Comparison of ENCODE assay signal across 22 cellular contexts in genomic region chr2:75705921-75706320, GRCh38. TPM values are rescaled to one million over a fixed set of nuclear protein-coding genes. Genes with fewer than 3 reads are reported as not detected.
DNase-seq lines count a peak whose midpoint lies in the region; ATAC-seq and TF ChIP-seq lines count a peak whose summit lies in the region.
"Had no signal": no experiment of that assay in that cellular context is flagged by ENCODE, and none has a peak within 500 bp of the region (broad histone marks: within the 10 kb centered on the region; RNA-seq: fewer than 3 reads in every experiment).

No MANE protein-coding gene starts in this region.

- no peaks in the 10 kb centered on the region for H3K9me3 Mint-ChIP-seq in CD8-positive, alpha-beta memory T cell
- H3K9me3 Mint-ChIP-seq: CD14-positive monocyte had no signal

- no peaks in the 10 kb centered on the region for H3K27me3 ChIP-seq in cardiac muscle cell
- H3K27me3 ChIP-seq in heart right ventricle: no peaks in the 10 kb centered on the region
- H3K27me3 ChIP-seq in CD8-positive, alpha-beta memory T cell (ENCODE audit: insufficient read depth, low read length, poor library complexity, severe bottlenecking): no peaks in the 10 kb centered on the region
- H3K27me3 ChIP-seq: vagina had no signal

- no peak overlapping the region for H3K4me3 Mint-ChIP-seq in CD8-positive, alpha-beta memory T cell
- H3K4me3 Mint-ChIP-seq: activated naive CD8-positive, alpha-beta T cell; CD14-positive monocyte had no signal

- no peak overlapping the region for H3K27ac Mint-ChIP-seq in CD8-positive, alpha-beta memory T cell
- H3K27ac Mint-ChIP-seq: activated naive CD8-positive, alpha-beta T cell had no signal

- ATAC-seq in heart right ventricle: no peak
- no peak for ATAC-seq in HG03457 (IDR thresholded peaks at IDR 0.05; ENCODE audit: unreplicated experiment)
- ATAC-seq: esophagus mucosa had no signal

- H3K4me3 ChIP-seq in cardiac muscle cell: no peak overlapping the region
- no peak overlapping the region for H3K4me3 ChIP-seq in heart right ventricle
- H3K4me3 ChIP-seq in fibroblast of villous mesenchyme (ENCODE audit: low read depth, low read length): no peak overlapping the region
- no peak overlapping the region for H3K4me3 ChIP-seq in CD8-positive, alpha-beta memory T cell (ENCODE audit: low read length)
- H3K4me3 ChIP-seq: vagina had no signal

- H3K27me3 Mint-ChIP-seq in CD8-positive, alpha-beta memory T cell: no peaks in the 10 kb centered on the region
- H3K27me3 Mint-ChIP-seq: activated naive CD8-positive, alpha-beta T cell had no signal

- peaks cover 32% of the 10 kb centered on the region for H3K36me3 ChIP-seq in cardiac muscle cell
- peaks cover 0 to 56% (median 39%) of the 10 kb centered on the region in 9 donors for H3K36me3 ChIP-seq in heart right ventricle
- peaks cover 10% of the 10 kb centered on the region for H3K36me3 ChIP-seq in CD8-positive, alpha-beta memory T cell (ENCODE audit: insufficient read depth, low read length)

- no peak for TF ChIP-seq CTCF in cardiac muscle cell (IDR thresholded peaks at IDR 0.05; ENCODE audit: low read depth, low read length)
- no peak for TF ChIP-seq CTCF in heart right ventricle (IDR thresholded peaks at IDR 0.05)
- no peak for TF ChIP-seq CTCF in VCaP (conservative IDR thresholded peaks at IDR 0.05)
- no peak for TF ChIP-seq CTCF in fibroblast of villous mesenchyme (IDR thresholded peaks at IDR 0.05; ENCODE audit: insufficient read depth, low read depth, low read length)

- peaks cover 32 to 46% (median 41%) of the 10 kb centered on the region in 3 donors for H3K4me1 Mint-ChIP-seq in CD8-positive, alpha-beta memory T cell

- POLR2A ChIA-PET in CD8-positive, alpha-beta memory T cell (lab: Charles Lee): no interaction called here

- peaks cover 17 to 53% (median 31%) of the 10 kb centered on the region in 3 donors for H3K36me3 Mint-ChIP-seq in CD8-positive, alpha-beta memory T cell

- H3K9me3 ChIP-seq in cardiac muscle cell (ENCODE audit: low read depth) (no peaks in the 10 kb centered on the region), heart right ventricle (no peaks in the 10 kb centered on the region)
- H3K9me3 ChIP-seq in CD8-positive, alpha-beta memory T cell (ENCODE audit: low read length): no peaks in the 10 kb centered on the region
- H3K9me3 ChIP-seq: vagina had no signal

- H3K4me1 ChIP-seq in cardiac muscle cell (ENCODE audit: low read depth) (peaks cover 21% of the 10 kb centered on the region), heart right ventricle (peaks cover 0 to 28% (median 17%) of the 10 kb centered on the region in 9 donors)
- peaks cover 10% of the 10 kb centered on the region for H3K4me1 ChIP-seq in CD8-positive, alpha-beta memory T cell (ENCODE audit: insufficient read depth, low read length)

- DNase-seq in cardiac muscle cell (ENCODE audit: low read depth in 1 of 2, low spot score in 1 of 2) (peak in 1 of 2 donors; percentile 10), heart right ventricle (no peak), fibroblast of villous mesenchyme (ENCODE audit: low read depth) (peak; percentile 10), NCI-H1048 (lab: John Stamatoyannopoulos, UW) (no peak), NCI-H526 treated with DMSO at 0.1 percent for 48 hours (lab: John Stamatoyannopoulos, UW) (no peak)
- no peak for DNase-seq in CD8-positive, alpha-beta memory T cell
- DNase-seq: activated CD4-positive, CD25-positive, alpha-beta regulatory T cell; activated T-cell treated with anti-CD3 and anti-CD28 coated beads, Interleukin-2, amount 50 U/mL, for 48 hours; DMS153; glutamatergic neuron; Karpas-422; NCI-H1417 treated with DMSO at 0.1 percent for 48 hours; NCI-H510A treated with DMSO at 0.1 percent for 48 hours; Right ventricle myocardium superior; stimulated activated CD4-positive, alpha-beta T cell treated with anti-CD3 and anti-CD28 coated beads, Interleukin-12 subunit alpha, Interleukin-12 subunit beta, amount 100 ng/mL, for 4 hours; stimulated activated CD8-positive, alpha-beta memory T cell treated with anti-CD3 and anti-CD28 coated beads, Interleukin-4, amount 100 ng/mL, for 48 hours had no signal

- 14 to 23% methylated on average over 1 of the region's 1 CpG for WGBS in heart right ventricle, 2 donors

- H3K27ac ChIP-seq in cardiac muscle cell (peak overlapping the region; percentile 0), heart right ventricle (no peak overlapping the region), VCaP (0 out of 2 replicates have a peak overlapping the region, but pooled peaks have one; percentile 13)
- no peak overlapping the region for H3K27ac ChIP-seq in CD8-positive, alpha-beta memory T cell (ENCODE audit: low read depth, low read length)
- H3K27ac ChIP-seq: vagina had no signal

- CTCF ChIA-PET in CD8-positive, alpha-beta memory T cell (lab: Charles Lee): no interaction called here

- intact Hi-C loops in heart right ventricle (cut with DNase I): no loop called here

RNA-seq across cellular contexts. Expression of gene GCFC2, which starts 4.8 kb away (rescaled TPM):
- total RNA-seq in cardiac muscle cell (22.4 and 27.7 TPM in 2 replicates), heart right ventricle (10 to 100 TPM in 9 of 10 donors, 1 to 10 TPM in 1; 9.5 to 15.3 (median 12.8) TPM), fibroblast of villous mesenchyme (13.8 and 19.0 TPM in 2 replicates)
- polyA plus RNA-seq in cardiac muscle cell (17.9 and 23.4 TPM in 2 replicates), heart right ventricle (10 to 100 TPM in 1 of 2 donors, 1 to 10 TPM in 1; 7.7 to 23.0 TPM)
- total RNA-seq in CD8-positive, alpha-beta memory T cell: 10 to 100 TPM; 28.4 to 30.8 TPM
- polyA plus RNA-seq in CD8-positive, alpha-beta memory T cell: 27.3 TPM

RNA-seq across cellular contexts. Expression of gene MRPL19, which starts 59.3 kb away (rescaled TPM):
- 54.6 TPM in 2 replicates for total RNA-seq in cardiac muscle cell
- polyA plus RNA-seq in cardiac muscle cell: 59.7 and 60.8 TPM in 2 replicates
- total RNA-seq in heart right ventricle: 10 to 100 TPM; 43.0 to 70.7 (median 64.1) TPM
- polyA plus RNA-seq in heart right ventricle: 10 to 100 TPM; 12.2 to 21.9 TPM
- 42.8 and 45.3 TPM in 2 replicates for total RNA-seq in fibroblast of villous mesenchyme
- 10 to 100 TPM; 66.0 to 74.2 TPM for total RNA-seq in CD8-positive, alpha-beta memory T cell
- 33.2 TPM for polyA plus RNA-seq in CD8-positive, alpha-beta memory T cell

Comparison
In these comparisons a context has a peak if more than half of its experiments do, and no peak if none do; other contexts are left out.
1. H3K27ac ChIP-seq: peak in cardiac muscle cell (single experiment) and VCaP (single experiment); none in heart right ventricle (0 of 10) and CD8-positive, alpha-beta memory T cell (single experiment).